Comparison of ENCODE assay signal across 2 cellular contexts in genomic region chr3:187725653-187726370, GRCh38.
TF ChIP-seq lines count a peak whose summit lies in the region.

No MANE protein-coding gene starts in this region.

TF ChIP-seq in SK-N-SH treated with all-trans-retinoic acid at 6 μM for 48 hours, 23 proteins besides CTCF, POLR2A, EP300 and RAD21 (continued from another document):
- TF ChIP-seq TSHZ2 (CRISPR knock-in tag; IDR thresholded peaks at IDR 0.05) = no peak
- TF ChIP-seq POU6F1 (CRISPR knock-in tag; IDR thresholded peaks at IDR 0.05; ENCODE audit: borderline replicate concordance, low read depth) = no peak
- no peak for TF ChIP-seq RARB (CRISPR knock-in tag; IDR thresholded peaks at IDR 0.05)
- no peak for TF ChIP-seq ESRRG (CRISPR knock-in tag; IDR thresholded peaks at IDR 0.05)
- no peak for TF ChIP-seq TOX (CRISPR knock-in tag; IDR thresholded peaks at IDR 0.05; ENCODE audit: borderline replicate concordance)
- TF ChIP-seq ZFP3 (CRISPR knock-in tag; IDR thresholded peaks at IDR 0.05) = no peak
- TF ChIP-seq SNAI2 (CRISPR knock-in tag; IDR thresholded peaks at IDR 0.05) = no peak
- no peak for TF ChIP-seq ZFP30 (CRISPR knock-in tag; IDR thresholded peaks at IDR 0.05)
- no peak for TF ChIP-seq BACH2 (CRISPR knock-in tag; IDR thresholded peaks at IDR 0.05; ENCODE audit: borderline replicate concordance)
- no peak for TF ChIP-seq ZNF8 (CRISPR knock-in tag; IDR thresholded peaks at IDR 0.05)
- TF ChIP-seq GLIS3 (CRISPR knock-in tag; IDR thresholded peaks at IDR 0.05) = no peak
- TF ChIP-seq ZNF565 (CRISPR knock-in tag; conservative IDR thresholded peaks at IDR 0.05; ENCODE audit: low read depth) = no peak
- TF ChIP-seq ZNF70 (CRISPR knock-in tag; IDR thresholded peaks at IDR 0.05) = no peak
- TF ChIP-seq CREB5 (CRISPR knock-in tag; IDR thresholded peaks at IDR 0.05; ENCODE audit: low read depth) = no peak
- no peak for TF ChIP-seq PATZ1 (CRISPR knock-in tag; IDR thresholded peaks at IDR 0.05; ENCODE audit: borderline replicate concordance)
- no peak for TF ChIP-seq CSRNP3 (CRISPR knock-in tag; IDR thresholded peaks at IDR 0.05)

TF ChIP-seq in SK-N-SH, 30 proteins besides CTCF, POLR2A, EP300 and RAD21 (continued from another document):
- TF ChIP-seq REST (IDR thresholded peaks at IDR 0.05; ENCODE audit: low read depth, low read length) = no peak
- no peak for TF ChIP-seq PBX3 (IDR thresholded peaks at IDR 0.05)
- TF ChIP-seq FOXJ3 (CRISPR knock-in tag; IDR thresholded peaks at IDR 0.05) = no peak
- TF ChIP-seq POLR2AphosphoS5 (IDR thresholded peaks at IDR 0.05; ENCODE audit: low read depth, low read length) = no peak
- no peak for TF ChIP-seq MAX (IDR thresholded peaks at IDR 0.05; ENCODE audit: low read depth)
- no peak for TF ChIP-seq ZBTB33 (IDR thresholded peaks at IDR 0.05; ENCODE audit: borderline replicate concordance, low read depth)
- TF ChIP-seq IRF3 (IDR thresholded peaks at IDR 0.05; ENCODE audit: low read depth, low read length) = no peak
- TF ChIP-seq JUND (IDR thresholded peaks at IDR 0.05) = no peak
- TF ChIP-seq RXRA (IDR thresholded peaks at IDR 0.05; ENCODE audit: borderline replicate concordance, low read depth) = no peak
- no peak for TF ChIP-seq RFX5 (IDR thresholded peaks at IDR 0.05; ENCODE audit: low read length)
- no peak for TF ChIP-seq SMC3 (IDR thresholded peaks at IDR 0.05; ENCODE audit: low read depth, low read length)
- TF ChIP-seq TCF12 (IDR thresholded peaks at IDR 0.05) = no peak
